Comparison of ENCODE assay signal across 23 cellular contexts in genomic region chr3:122012821-122013220, GRCh38. TPM values are rescaled to one million over a fixed set of nuclear protein-coding genes. Genes with fewer than 3 reads are reported as not detected.
A peak's percentile ranks its signal among the peaks of the same experiment; 100 is the strongest.
DNase-seq lines count a peak whose midpoint lies in the region; ATAC-seq lines count a peak whose summit lies in the region.
"Had no signal": no experiment of that assay in that cellular context is flagged by ENCODE, and none has a peak within 500 bp of the region (broad histone marks: within the 10 kb centered on the region; RNA-seq: fewer than 3 reads in every experiment).

No MANE protein-coding gene starts in this region.

- peaks cover 3 to 6% of the 10 kb centered on the region in 2 donors for H3K9me3 Mint-ChIP-seq in activated T-cell treated with anti-CD3 and anti-CD28 coated beads, Interleukin-2, amount 50 U/mL, for 72 hours
- no peaks in the 10 kb centered on the region for H3K9me3 Mint-ChIP-seq in activated T-cell treated with anti-CD3 and anti-CD28 coated beads, Interleukin-2, amount 50 U/mL, for 24 hours
- H3K9me3 Mint-ChIP-seq in activated T-helper 1 cell treated with anti-CD3 and anti-CD28 coated beads, Interleukin-12 subunit alpha, Interleukin-12 subunit beta, Interleukin-2, Interleukin-4 antibody, amounts not matched to agents 30 ng/mL and 10 ng/mL and 1 ng/mL, durations not matched to agents 14 hours and 24 hours and 36 hours, result peaks cover 11% of the 10 kb centered on the region
- H3K9me3 Mint-ChIP-seq: CD8-positive, alpha-beta T cell; H9 had no signal

- H3K4me1 Mint-ChIP-seq in activated T-cell treated with anti-CD3 and anti-CD28 coated beads, Interleukin-2, amount 50 U/mL, for 72 hours (ENCODE audit: low read depth), result peaks cover 22% of the 10 kb centered on the region
- H3K4me1 Mint-ChIP-seq in activated T-cell treated with anti-CD3 and anti-CD28 coated beads, Interleukin-2, amount 50 U/mL, for 24 hours (ENCODE audit: low read depth), result peaks cover 11% of the 10 kb centered on the region
- H3K4me1 Mint-ChIP-seq in activated T-helper 1 cell treated with anti-CD3 and anti-CD28 coated beads, Interleukin-12 subunit alpha, Interleukin-12 subunit beta, Interleukin-2, Interleukin-4 antibody, amounts not matched to agents 30 ng/mL and 10 ng/mL and 1 ng/mL, durations not matched to agents 14 hours and 24 hours and 36 hours (ENCODE audit: low read depth), result peaks cover 41% of the 10 kb centered on the region

- H3K27ac Mint-ChIP-seq in activated T-cell treated with anti-CD3 and anti-CD28 coated beads, Interleukin-2, amount 50 U/mL, for 72 hours, result peak overlapping the region; percentile 11
- no peak overlapping the region for H3K27ac Mint-ChIP-seq in activated T-cell treated with anti-CD3 and anti-CD28 coated beads, Interleukin-2, amount 50 U/mL, for 24 hours
- H3K27ac Mint-ChIP-seq in activated T-helper 1 cell treated with anti-CD3 and anti-CD28 coated beads, Interleukin-12 subunit alpha, Interleukin-12 subunit beta, Interleukin-2, Interleukin-4 antibody, amounts not matched to agents 30 ng/mL and 10 ng/mL and 1 ng/mL, durations not matched to agents 14 hours and 24 hours and 36 hours, result peak overlapping the region; percentile 42
- H3K27ac Mint-ChIP-seq: CD8-positive, alpha-beta T cell; H9 had no signal

- peak in 1 of 2 donors; percentile 6 for ATAC-seq in activated T-cell treated with anti-CD3 and anti-CD28 coated beads, Interleukin-2, amount 50 U/mL, for 72 hours (replicated peaks in 1 of 2)
- ATAC-seq in HG02610 (IDR thresholded peaks at IDR 0.05; ENCODE audit: unreplicated experiment), result peak; percentile 32
- no peak for ATAC-seq in HG03280 (IDR thresholded peaks at IDR 0.05; ENCODE audit: unreplicated experiment)
- ATAC-seq: CD8-positive, alpha-beta T cell; Right ventricle myocardium inferior had no signal

- peaks cover 38% of the 10 kb centered on the region for H3K27me3 Mint-ChIP-seq in activated T-cell treated with anti-CD3 and anti-CD28 coated beads, Interleukin-2, amount 50 U/mL, for 72 hours (ENCODE audit: low read depth)
- H3K27me3 Mint-ChIP-seq in activated T-cell treated with anti-CD3 and anti-CD28 coated beads, Interleukin-2, amount 50 U/mL, for 24 hours, result peaks cover 28% of the 10 kb centered on the region
- peaks cover 8% of the 10 kb centered on the region for H3K27me3 Mint-ChIP-seq in activated T-helper 1 cell treated with anti-CD3 and anti-CD28 coated beads, Interleukin-12 subunit alpha, Interleukin-12 subunit beta, Interleukin-2, Interleukin-4 antibody, amounts not matched to agents 30 ng/mL and 10 ng/mL and 1 ng/mL, durations not matched to agents 14 hours and 24 hours and 36 hours (ENCODE audit: insufficient read depth)

- peak overlapping the region in 1 of 2 donors; percentile 13 for H3K4me3 Mint-ChIP-seq in activated T-cell treated with anti-CD3 and anti-CD28 coated beads, Interleukin-2, amount 50 U/mL, for 72 hours
- H3K4me3 Mint-ChIP-seq in activated T-cell treated with anti-CD3 and anti-CD28 coated beads, Interleukin-2, amount 50 U/mL, for 24 hours, result no peak overlapping the region
- H3K4me3 Mint-ChIP-seq in activated T-helper 1 cell treated with anti-CD3 and anti-CD28 coated beads, Interleukin-12 subunit alpha, Interleukin-12 subunit beta, Interleukin-2, Interleukin-4 antibody, amounts not matched to agents 30 ng/mL and 10 ng/mL and 1 ng/mL, durations not matched to agents 14 hours and 24 hours and 36 hours, result no peak overlapping the region
- H3K4me3 Mint-ChIP-seq: CD8-positive, alpha-beta T cell; H9 had no signal

- no peak for DNase-seq in activated T-cell treated with anti-CD3 and anti-CD28 coated beads, Interleukin-2, amount 50 U/mL, for 72 hours
- no peak for DNase-seq in activated T-cell treated with anti-CD3 and anti-CD28 coated beads, Interleukin-2, amount 50 U/mL, for 24 hours
- no peak for DNase-seq in activated T-helper 1 cell treated with anti-CD3 and anti-CD28 coated beads, Interleukin-12 subunit alpha, Interleukin-12 subunit beta, Interleukin-2, Interleukin-4 antibody, amounts not matched to agents 30 ng/mL and 10 ng/mL and 1 ng/mL, durations not matched to agents 14 hours and 24 hours and 36 hours (ENCODE audit: low spot score)
- no peak for DNase-seq in kidney tubule cell (ENCODE audit: low spot score)
- DNase-seq in NCI-H82 (lab: John Stamatoyannopoulos, UW), result no peak
- DNase-seq in NCI-H524 (lab: John Stamatoyannopoulos, UW), result no peak
- DNase-seq: 8988T; C1 segment of cervical spinal cord; CD8-positive, alpha-beta T cell; H9; IMR-90; NCI-H1105; NCI-H146; NCI-H2029; NCI-H2227 treated with DMSO at 0.1 percent for 48 hours; NCI-H510A; NCI-H748 treated with DMSO at 0.1 percent for 48 hours; T-helper 1 cell had no signal

- intact Hi-C loops in activated T-helper 1 cell treated with anti-CD3 and anti-CD28 coated beads, Interleukin-12 subunit alpha, Interleukin-12 subunit beta, Interleukin-2, Interleukin-4 antibody, amounts not matched to agents 30 ng/mL and 10 ng/mL and 1 ng/mL, durations not matched to agents 14 hours and 24 hours and 36 hours (cut with micrococcal nuclease), result loop anchor here (2.0 to 10.0 kb wide), 3 partner anchors 72 to 278 kb away; no protein-coding TSS in a partner anchor

- peaks cover 2 to 3% of the 10 kb centered on the region in 2 donors for H3K36me3 Mint-ChIP-seq in activated T-cell treated with anti-CD3 and anti-CD28 coated beads, Interleukin-2, amount 50 U/mL, for 72 hours (ENCODE audit: insufficient read depth in 2 of 2)
- H3K36me3 Mint-ChIP-seq in activated T-cell treated with anti-CD3 and anti-CD28 coated beads, Interleukin-2, amount 50 U/mL, for 24 hours (ENCODE audit: low read depth), result no peaks in the 10 kb centered on the region
- peaks cover 6% of the 10 kb centered on the region for H3K36me3 Mint-ChIP-seq in activated T-helper 1 cell treated with anti-CD3 and anti-CD28 coated beads, Interleukin-12 subunit alpha, Interleukin-12 subunit beta, Interleukin-2, Interleukin-4 antibody, amounts not matched to agents 30 ng/mL and 10 ng/mL and 1 ng/mL, durations not matched to agents 14 hours and 24 hours and 36 hours (ENCODE audit: low read depth)
- H3K36me3 Mint-ChIP-seq: CD8-positive, alpha-beta T cell had no signal

RNA-seq across cellular contexts. Expression of gene ILDR1, which starts 9.2 kb away (rescaled TPM):
- under 1 TPM; 0.28 to 0.31 TPM for total RNA-seq in activated T-cell treated with anti-CD3 and anti-CD28 coated beads, Interleukin-2, amount 50 U/mL, for 72 hours
- 0.34 and 0.76 TPM in 2 replicates for total RNA-seq in activated T-helper 1 cell treated with anti-CD3 and anti-CD28 coated beads, Interleukin-12 subunit alpha, Interleukin-12 subunit beta, Interleukin-2, Interleukin-4 antibody, amounts not matched to agents 30 ng/mL and 10 ng/mL and 1 ng/mL, durations not matched to agents 14 hours and 24 hours and 36 hours
- total RNA-seq: CD8-positive, alpha-beta T cell; Daoy; IMR-90; SJSA1 had no signal

RNA-seq across cellular contexts. Expression of gene CD86, which starts 42.3 kb away (rescaled TPM):
- 1 to 10 TPM; 2.4 to 2.5 TPM for total RNA-seq in activated T-cell treated with anti-CD3 and anti-CD28 coated beads, Interleukin-2, amount 50 U/mL, for 72 hours
- 2.7 and 3.8 TPM in 2 replicates for total RNA-seq in activated T-helper 1 cell treated with anti-CD3 and anti-CD28 coated beads, Interleukin-12 subunit alpha, Interleukin-12 subunit beta, Interleukin-2, Interleukin-4 antibody, amounts not matched to agents 30 ng/mL and 10 ng/mL and 1 ng/mL, durations not matched to agents 14 hours and 24 hours and 36 hours
- total RNA-seq: CD8-positive, alpha-beta T cell; H9; IMR-90; SJSA1 had no signal
